In genomic region chr2:216404010-216404618, GRCh38 we compare ENCODE assay signal across 8 cellular contexts. TPM values are rescaled to one million over a fixed set of nuclear protein-coding genes. Genes with fewer than 3 reads are reported as not detected.
A peak's percentile ranks its signal among the peaks of the same experiment; 100 is the strongest.
DNase-seq lines count a peak whose midpoint lies in the region; ATAC-seq and TF ChIP-seq lines count a peak whose summit lies in the region.

No MANE protein-coding gene starts in this region.

- no peak overlapping the region for H3K27ac Mint-ChIP-seq in activated CD4-positive, alpha-beta T cell treated with anti-CD3 and anti-CD28 coated beads for 36 hours

- DNase-seq in activated gamma-delta T cell treated with Interleukin-2 at 50 U/mL for 16 hours (peak; percentile 45), activated gamma-delta T cell (lab: John Stamatoyannopoulos, UW) (no peak), M059J (ENCODE audit: low read depth) (peak; percentile 42), dermis microvascular lymphatic vessel endothelial cell (ENCODE audit: low read depth in 2 of 2) (peak; percentile 22 to 43), mucosa of gallbladder (ENCODE audit: low spot score) (peak; percentile 29), tibial nerve (ENCODE audit: low spot score in 2 of 2) (peak; percentile 25 to 59)
- DNase-seq in activated CD4-positive, alpha-beta T cell treated with anti-CD3 and anti-CD28 coated beads for 36 hours: peak; percentile 65

- no peak overlapping the region for H3K27ac ChIP-seq in tibial nerve

- no peaks in the 10 kb centered on the region for H3K36me3 Mint-ChIP-seq in activated CD4-positive, alpha-beta T cell treated with anti-CD3 and anti-CD28 coated beads for 36 hours (ENCODE audit: low read depth)

- H3K9me3 Mint-ChIP-seq in activated CD4-positive, alpha-beta T cell treated with anti-CD3 and anti-CD28 coated beads for 36 hours (ENCODE audit: low read depth): no peaks in the 10 kb centered on the region

- no peaks in the 10 kb centered on the region for H3K9me3 ChIP-seq in tibial nerve

- TF ChIP-seq POLR2A in tibial nerve (IDR thresholded peaks at IDR 0.05): no peak

- no peaks in the 10 kb centered on the region for H3K4me1 ChIP-seq in tibial nerve

- peak; percentile 72 for ATAC-seq in activated CD4-positive, alpha-beta T cell treated with anti-CD3 and anti-CD28 coated beads for 36 hours
- ATAC-seq in HG03442 (IDR thresholded peaks at IDR 0.05; ENCODE audit: unreplicated experiment): no peak

- 58 to 74% methylated on average over 5 of the region's 5 CpGs for WGBS in tibial nerve, 2 donors

- no peaks in the 10 kb centered on the region for H3K27me3 Mint-ChIP-seq in activated CD4-positive, alpha-beta T cell treated with anti-CD3 and anti-CD28 coated beads for 36 hours

- H3K4me3 Mint-ChIP-seq in activated CD4-positive, alpha-beta T cell treated with anti-CD3 and anti-CD28 coated beads for 36 hours: no peak overlapping the region

- peak; percentile 34 to 79 (median 71) for TF ChIP-seq CTCF in tibial nerve (IDR thresholded peaks at IDR 0.05)

- H3K36me3 ChIP-seq in tibial nerve: no peaks in the 10 kb centered on the region

- TF ChIP-seq EP300 in tibial nerve (IDR thresholded peaks at IDR 0.05): no peak

- no peak overlapping the region for H3K4me3 ChIP-seq in tibial nerve

- CTCF ChIA-PET in activated CD4-positive, alpha-beta T cell treated with anti-CD3 and anti-CD28 coated beads for 36 hours (lab: Charles Lee): interaction anchor here (0.6 to 4.1 kb wide), 32 partner anchors 8 to 453 kb away, joined by 3 to 20 read pairs (median 4); partner anchors contain the start of genes RPL37A and SMARCAL1

- no peaks in the 10 kb centered on the region for H3K4me1 Mint-ChIP-seq in activated CD4-positive, alpha-beta T cell treated with anti-CD3 and anti-CD28 coated beads for 36 hours

- no peaks in the 10 kb centered on the region for H3K27me3 ChIP-seq in tibial nerve

- intact Hi-C loops in activated CD4-positive, alpha-beta T cell treated with anti-CD3 and anti-CD28 coated beads for 36 hours (cut with DNase I, micrococcal nuclease): loop anchor here (2.0 to 5.0 kb wide), 3 partner anchors 52 to 253 kb away; no protein-coding TSS in a partner anchor

- POLR2A ChIA-PET in activated CD4-positive, alpha-beta T cell treated with anti-CD3 and anti-CD28 coated beads for 36 hours (lab: Charles Lee): no interaction called here

RNA-seq across cellular contexts. Expression of gene SMARCAL1, which starts 8.2 kb away (rescaled TPM):
- total RNA-seq in M059J (2014; rRNA removed; shearing (Covaris generic)): 6.1 and 7.5 TPM in 2 replicates
- 10 to 100 TPM; 25.9 to 27.7 TPM for total RNA-seq in activated CD4-positive, alpha-beta T cell treated with anti-CD3 and anti-CD28 coated beads for 36 hours
- 9.5 and 15.6 TPM in 2 replicates for total RNA-seq in dermis microvascular lymphatic vessel endothelial cell
- 20.1 TPM for total RNA-seq in mucosa of gallbladder
- total RNA-seq in tibial nerve: 10 to 100 TPM; 11.7 to 35.5 (median 27.5) TPM

RNA-seq across cellular contexts. Expression of gene MARCHF4, which starts 31.8 kb away (rescaled TPM):
- 5.0 and 6.5 TPM in 2 replicates for total RNA-seq in M059J (2014; rRNA removed; shearing (Covaris generic))
- not detected for total RNA-seq in activated CD4-positive, alpha-beta T cell treated with anti-CD3 and anti-CD28 coated beads for 36 hours
- total RNA-seq in dermis microvascular lymphatic vessel endothelial cell (0.13 TPM in 2 replicates), mucosa of gallbladder (0.09 TPM), tibial nerve (not detected)
